31 cellular contexts compared by ENCODE assay signal in the genomic region with DNA sequence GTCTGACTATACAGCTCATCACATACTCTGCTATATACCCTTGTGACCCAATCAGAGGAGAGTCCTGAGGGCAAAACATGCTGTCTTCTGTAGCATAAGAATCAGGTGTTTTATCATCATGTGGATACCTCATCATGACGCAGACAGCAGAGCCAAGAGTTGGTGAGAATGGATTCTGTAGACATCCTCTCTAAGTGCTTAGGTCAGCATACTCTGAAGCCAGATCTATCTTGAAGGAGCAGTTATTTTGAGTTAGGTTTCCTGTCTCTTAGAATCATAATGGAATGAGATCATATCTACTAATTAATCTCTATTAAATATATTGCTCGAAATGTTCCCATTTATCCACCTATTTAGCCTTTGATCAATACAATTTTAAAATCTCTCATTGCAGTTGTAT.
"Had no signal": no experiment of that assay in that cellular context is flagged by ENCODE, and none has a peak within 500 bp of the region (broad histone marks: within the 10 kb centered on the region; RNA-seq: fewer than 3 reads in every experiment).

No MANE protein-coding gene starts in this region.

- H3K4me3 ChIP-seq: adrenal gland, ascending aorta, breast epithelium, cardiac muscle cell, colonic mucosa, gastrocnemius medialis, heart left ventricle had no signal

- H3K9me3 ChIP-seq: adrenal gland, ascending aorta, breast epithelium, colonic mucosa, gastrocnemius medialis, heart left ventricle had no signal

- DNase-seq: activated CD4-positive, alpha-beta memory T cell treated with anti-CD3 and anti-CD28 coated beads for 36 hours; activated CD4-positive, alpha-beta T cell treated with anti-CD3 and anti-CD28 coated beads for 36 hours; activated CD4-positive, alpha-beta T cell treated with anti-CD3 and anti-CD28 coated beads, Interleukin-2, amount 10 ng/mL, durations not matched to agents 24 days and 14 days; activated CD4-positive, CD25-positive, alpha-beta regulatory T cell; activated CD4-positive, CD25-positive, alpha-beta regulatory T cell treated with anti-CD3 and anti-CD28 coated beads, Interleukin-2, amount 50 U/mL, for 72 hours; activated CD8-positive, alpha-beta memory T cell treated with anti-CD3 and anti-CD28 coated beads, Interleukin-2, amount 10 ng/mL, durations not matched to agents 7 days and 5 days; activated CD8-positive, alpha-beta memory T cell treated with anti-CD3 and anti-CD28 coated beads, Interleukin-2, amount 50 U/mL, for 4 hours; activated CD8-positive, alpha-beta T cell treated with anti-CD3 and anti-CD28 coated beads, Interleukin-2, amount 10 ng/mL, durations not matched to agents 7 days and 5 days; activated effector memory CD4-positive, alpha-beta T cell treated with anti-CD3 and anti-CD28 coated beads, Interleukin-2, amount 50 U/mL, for 16 hours; activated naive CD4-positive, alpha-beta T cell treated with anti-CD3 and anti-CD28 coated beads for 36 hours; activated naive CD8-positive, alpha-beta T cell treated with anti-CD3 and anti-CD28 coated beads for 36 hours; activated naive CD8-positive, alpha-beta T cell treated with anti-CD3 and anti-CD28 coated beads, Interleukin-2, amount 50 U/mL, for 24 hours; activated T-cell treated with anti-CD3 and anti-CD28 coated beads, Interleukin-2, amount 50 U/mL, for 1 hour; activated T-cell treated with anti-CD3 and anti-CD28 coated beads, Interleukin-2, amount 50 U/mL, for 48 hours; adrenal gland; amygdala; central memory CD4-positive, alpha-beta T cell; cerebellar nuclear complex; colonic mucosa; effector CD8-positive, alpha-beta T cell; foreskin fibroblast; gastrocnemius medialis; glutamatergic neuron; heart left ventricle; T-helper 2 cell had no signal

- FAIRE-seq: endometrium, endothelial cell of umbilical vein had no signal

- H3K4me1 ChIP-seq: adrenal gland, ascending aorta, breast epithelium, colonic mucosa, gastrocnemius medialis, heart left ventricle had no signal

- ATAC-seq: activated CD4-positive, alpha-beta T cell treated with anti-CD3 and anti-CD28 coated beads for 36 hours; activated CD8-positive, alpha-beta memory T cell treated with anti-CD3 and anti-CD28 coated beads, Interleukin-2, amount 10 ng/mL, durations not matched to agents 7 days and 5 days; activated CD8-positive, alpha-beta T cell treated with anti-CD3 and anti-CD28 coated beads, Interleukin-2, amount 10 ng/mL, durations not matched to agents 7 days and 5 days; activated naive CD8-positive, alpha-beta T cell treated with anti-CD3 and anti-CD28 coated beads, Interleukin-2, amount 50 U/mL, for 24 hours; esophagus mucosa; gastrocnemius medialis; heart left ventricle had no signal

- H3K27ac ChIP-seq: adrenal gland, ascending aorta, breast epithelium, cardiac muscle cell, colonic mucosa, gastrocnemius medialis, heart left ventricle had no signal

- H3K36me3 ChIP-seq: adrenal gland, ascending aorta, breast epithelium, cardiac muscle cell, colonic mucosa, gastrocnemius medialis, heart left ventricle had no signal

- H3K27me3 ChIP-seq: adrenal gland, ascending aorta, breast epithelium, cardiac muscle cell, colonic mucosa, gastrocnemius medialis, heart left ventricle had no signal
